ENCODE assay signal across 20 cellular contexts in genomic region chr11:12698049-12698448, GRCh38. TPM values are rescaled to one million over a fixed set of nuclear protein-coding genes. Genes with fewer than 3 reads are reported as not detected.
DNase-seq lines count a peak whose midpoint lies in the region; FAIRE-seq and TF ChIP-seq lines count a peak whose summit lies in the region.
"Had no signal": no experiment of that assay in that cellular context is flagged by ENCODE, and none has a peak within 500 bp of the region (broad histone marks: within the 10 kb centered on the region; RNA-seq: fewer than 3 reads in every experiment).

No MANE protein-coding gene starts in this region.

- H3K27ac ChIP-seq in PC-9 (no peak overlapping the region), kidney (ENCODE audit: low read depth in 2 of 2, low read length in 2 of 2) (peak overlapping the region; percentile 36 to 62), smooth muscle cell (ENCODE audit: low read depth) (peak overlapping the region; percentile 99), uterus (no peak overlapping the region)
- H3K27ac ChIP-seq: transverse colon had no signal

- no TSS peak for BruUV-seq in PC-9 (replicated peaks; lab: Mats Ljungman, UMichigan)

- H3K4me1 ChIP-seq in PC-9 (replicated peaks; ENCODE audit: insufficient read depth), result peaks cover 62% of the 10 kb centered on the region
- H3K4me1 ChIP-seq in kidney (ENCODE audit: control insufficient read depth in 1 of 2, insufficient read depth in 1 of 2, low read depth in 1 of 2, low read length in 2 of 2), result peaks cover 37 to 41% of the 10 kb centered on the region in 2 donors
- H3K4me1 ChIP-seq in smooth muscle cell (ENCODE audit: low read depth), result peaks cover 84% of the 10 kb centered on the region
- peaks cover 4 to 11% of the 10 kb centered on the region in 2 donors for H3K4me1 ChIP-seq in uterus

- TF ChIP-seq CTCF in PC-9 (conservative IDR thresholded peaks at IDR 0.05) (no peak), kidney (IDR thresholded peaks at IDR 0.05; ENCODE audit: borderline replicate concordance, extremely low read depth, insufficient read depth) (no peak), smooth muscle cell (IDR thresholded peaks at IDR 0.05; ENCODE audit: borderline replicate concordance, insufficient read depth, poor library complexity, severe bottlenecking) (no peak), uterus (IDR thresholded peaks at IDR 0.05) (no peak)

- no peaks in the 10 kb centered on the region for H3K9me2 ChIP-seq in PC-9 (ENCODE audit: insufficient read depth)

- POLR2A ChIA-PET in PC-9 (lab: Charles Lee; ENCODE audit: unreplicated experiment), result no interaction called here

- intact Hi-C loops in PC-9 (cut with micrococcal nuclease; ENCODE audit: unreplicated experiment), result loop anchor here (10.0 kb wide), 1 partner anchor 613 kb away; no protein-coding TSS in a partner anchor
- intact Hi-C loops in kidney (cut with DNase I), result no loop called here
- intact Hi-C loops in uterus (cut with DNase I; ENCODE audit: low total_unique reads), result no loop called here

- H3K36me3 ChIP-seq in PC-9 (ENCODE audit: low read depth) (no peaks in the 10 kb centered on the region; the same call in 1 of the 2 replicates), kidney (ENCODE audit: control insufficient read depth in 1 of 2, insufficient read depth in 2 of 2, low read length in 2 of 2) (no peaks in the 10 kb centered on the region), smooth muscle cell (ENCODE audit: low read depth) (no peaks in the 10 kb centered on the region), uterus (no peaks in the 10 kb centered on the region)
- H3K36me3 ChIP-seq: transverse colon had no signal

- no peak overlapping the region for H2AFZ ChIP-seq in PC-9
- no peak overlapping the region for H2AFZ ChIP-seq in smooth muscle cell (ENCODE audit: low read depth)

- TF ChIP-seq POLR2A in uterus (IDR thresholded peaks at IDR 0.05), result no peak

- H4K20me1 ChIP-seq in PC-9 (ENCODE audit: insufficient read depth) (no peaks in the 10 kb centered on the region), smooth muscle cell (ENCODE audit: low read depth) (peaks cover 24% of the 10 kb centered on the region)

- peak; percentile 33 for DNase-seq in NCI-H82 (lab: John Stamatoyannopoulos, UW)
- DNase-seq in NCI-H82 treated with DMSO at 0.1 percent for 48 hours (lab: John Stamatoyannopoulos, UW; ENCODE audit: unreplicated experiment), result no peak
- DNase-seq in PC-9, result no peak
- DNase-seq in kidney, result no peak
- DNase-seq in smooth muscle cell (lab: John Stamatoyannopoulos, UW; ENCODE audit: unreplicated experiment), result no peak
- DNase-seq in NCI-H1048 (lab: John Stamatoyannopoulos, UW), result no peak
- DNase-seq in uterus, result no peak
- no peak for DNase-seq in HuH-7.5 (ENCODE audit: low spot score)
- DNase-seq: activated naive CD4-positive, alpha-beta T cell treated with Interleukin-2 at 50 U/mL for 16 hours; activated T-cell treated with anti-CD3 and anti-CD28 coated beads for 4 hours; immature natural killer cell; MV-4-11; naive thymus-derived CD8-positive, alpha-beta T cell; NCI-H2081; NCI-H774; stimulated activated naive B cell treated with anti-CD40 and anti-IgM and Interleukin-4, amounts not matched to agents 10 μg/mL and 1 μg/mL and 100 μg/mL, for 72 hours; transverse colon had no signal

- CTCF ChIA-PET in PC-9 (lab: Charles Lee), result interaction anchor here (0.7 kb wide), 1 partner anchor 87 kb away, joined by 4 read pairs; no protein-coding TSS in a partner anchor

- H3K9me3 ChIP-seq in PC-9 (ENCODE audit: insufficient read depth, low read depth), result no peaks in the 10 kb centered on the region
- no peaks in the 10 kb centered on the region for H3K9me3 ChIP-seq in kidney (ENCODE audit: control insufficient read depth in 1 of 2, low read length in 2 of 2)
- H3K9me3 ChIP-seq in smooth muscle cell (replicated peaks; ENCODE audit: low read depth), result no peaks in the 10 kb centered on the region
- H3K9me3 ChIP-seq in uterus, result no peaks in the 10 kb centered on the region
- H3K9me3 ChIP-seq: transverse colon had no signal

- 34% methylated on average over 5 of the region's 5 CpGs for WGBS in smooth muscle cell (ENCODE audit: low lambda C conversion rate)

- FAIRE-seq in kidney (lab: Jason Lieb, UNC), result no peak
- FAIRE-seq: A204.1, HepG2 had no signal

- H3K79me2 ChIP-seq in PC-9 (ENCODE audit: low read depth) (peaks cover 93% of the 10 kb centered on the region), smooth muscle cell (ENCODE audit: low read depth) (peaks cover 87% of the 10 kb centered on the region)

- H3K9ac ChIP-seq in kidney (ENCODE audit: low read length in 2 of 2) (peak overlapping the region in 1 of 2 donors; percentile 22), smooth muscle cell (ENCODE audit: low read depth) (peak overlapping the region; percentile 6)

- peaks cover 20% of the 10 kb centered on the region for H3F3A ChIP-seq in PC-9 (ENCODE audit: insufficient read depth, low read depth)
- peaks cover 34% of the 10 kb centered on the region for H3F3A ChIP-seq in smooth muscle cell (ENCODE audit: low read depth)

- no peak overlapping the region for H3K4me3 ChIP-seq in PC-9
- H3K4me3 ChIP-seq in kidney (ENCODE audit: low read length in 2 of 2), result no peak overlapping the region
- H3K4me3 ChIP-seq in smooth muscle cell, result no peak overlapping the region
- H3K4me3 ChIP-seq in uterus, result no peak overlapping the region
- H3K4me3 ChIP-seq: lung, transverse colon had no signal

- no peaks in the 10 kb centered on the region for H3K27me3 ChIP-seq in PC-9 (ENCODE audit: insufficient read depth, low read depth)
- no peaks in the 10 kb centered on the region for H3K27me3 ChIP-seq in smooth muscle cell (ENCODE audit: low read depth)
- no peaks in the 10 kb centered on the region for H3K27me3 ChIP-seq in uterus
- H3K27me3 ChIP-seq: transverse colon had no signal

- H3K4me2 ChIP-seq in PC-9 (peak overlapping the region; percentile 35), smooth muscle cell (peak overlapping the region; percentile 79)

RNA-seq across cellular contexts. Expression of gene TEAD1, which starts 23.8 kb away (rescaled TPM):
- total RNA-seq in PC-9 (2021) (76.9 and 106 TPM in 2 replicates), kidney (77.2 TPM), smooth muscle cell (181 and 191 TPM in 2 replicates), uterus (100 to 1,000 TPM in 2 of 4 donors, 10 to 100 TPM in 2; 38.8 to 110 (median 75.3) TPM)
- polyA plus RNA-seq in kidney (ENCODE audit: insufficient read depth, low read depth, low replicate concordance) (7.6 TPM), smooth muscle cell (63.0 and 66.9 TPM in 2 replicates)
- total RNA-seq: naive thymus-derived CD8-positive, alpha-beta T cell had no signal
- polyA plus RNA-seq: immature natural killer cell; naive thymus-derived CD8-positive, alpha-beta T cell had no signal

Comparison
In these comparisons a context has a peak if more than half of its experiments do, and no peak if none do; other contexts are left out.
1. H3K27ac ChIP-seq: peak in kidney (2 of 2) and smooth muscle cell (single experiment); none in PC-9 (single experiment) and uterus (0 of 2).